Comparison of ENCODE assay signal across 2 cellular contexts in the genomic region with DNA sequence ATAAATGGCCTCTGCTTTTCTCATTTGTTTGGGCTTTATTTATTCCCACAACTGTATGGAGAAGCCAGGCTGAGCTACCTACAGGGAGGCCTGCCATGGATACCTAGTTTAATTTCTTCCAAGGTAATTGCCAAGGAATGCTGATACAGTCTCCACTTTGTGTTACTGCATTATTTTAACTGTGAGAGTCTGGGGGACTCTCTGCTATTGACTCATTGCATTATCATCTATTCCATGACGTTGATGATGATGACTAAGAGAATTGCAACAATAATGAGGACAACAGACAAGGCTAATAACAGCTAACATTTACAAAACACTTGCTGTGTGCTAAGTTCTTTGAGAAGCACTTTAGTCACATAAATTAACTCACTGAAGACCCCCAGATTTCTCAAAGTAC.
TF ChIP-seq lines count a peak whose summit lies in the region.

No MANE protein-coding gene starts in this region.

TF ChIP-seq in A549, 52 proteins besides CTCF, POLR2A, EP300 and RAD21 (continued from another document):
- no peak for TF ChIP-seq ATOH8 (CRISPR knock-in tag; IDR thresholded peaks at IDR 0.05; ENCODE audit: low read depth)
- peak; percentile 72 for TF ChIP-seq JUNB (IDR thresholded peaks at IDR 0.05)
- TF ChIP-seq CBX8 (IDR thresholded peaks at IDR 0.05) = no peak
- TF ChIP-seq, protein P1, sequence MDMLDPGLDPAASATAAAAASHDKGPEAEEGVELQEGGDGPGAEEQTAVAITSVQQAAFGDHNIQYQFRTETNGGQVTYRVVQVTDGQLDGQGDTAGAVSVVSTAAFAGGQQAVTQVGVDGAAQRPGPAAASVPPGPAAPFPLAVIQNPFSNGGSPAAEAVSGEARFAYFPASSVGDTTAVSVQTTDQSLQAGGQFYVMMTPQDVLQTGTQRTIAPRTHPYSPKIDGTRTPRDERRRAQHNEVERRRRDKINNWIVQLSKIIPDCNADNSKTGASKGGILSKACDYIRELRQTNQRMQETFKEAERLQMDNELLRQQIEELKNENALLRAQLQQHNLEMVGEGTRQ (IDR thresholded peaks at IDR 0.05) = no peak
- no peak for TF ChIP-seq NR3C1 (IDR thresholded peaks at IDR 0.05)
- TF ChIP-seq GATA3 (IDR thresholded peaks at IDR 0.05; ENCODE audit: borderline replicate concordance) = peak; percentile 16; the same call in 1 of the 2 replicates
- TF ChIP-seq HOXB5 (CRISPR knock-in tag; IDR thresholded peaks at IDR 0.05) = no peak
- TF ChIP-seq HOXB13 (CRISPR knock-in tag; IDR thresholded peaks at IDR 0.05; ENCODE audit: low read depth) = no peak
- TF ChIP-seq, protein P2, sequence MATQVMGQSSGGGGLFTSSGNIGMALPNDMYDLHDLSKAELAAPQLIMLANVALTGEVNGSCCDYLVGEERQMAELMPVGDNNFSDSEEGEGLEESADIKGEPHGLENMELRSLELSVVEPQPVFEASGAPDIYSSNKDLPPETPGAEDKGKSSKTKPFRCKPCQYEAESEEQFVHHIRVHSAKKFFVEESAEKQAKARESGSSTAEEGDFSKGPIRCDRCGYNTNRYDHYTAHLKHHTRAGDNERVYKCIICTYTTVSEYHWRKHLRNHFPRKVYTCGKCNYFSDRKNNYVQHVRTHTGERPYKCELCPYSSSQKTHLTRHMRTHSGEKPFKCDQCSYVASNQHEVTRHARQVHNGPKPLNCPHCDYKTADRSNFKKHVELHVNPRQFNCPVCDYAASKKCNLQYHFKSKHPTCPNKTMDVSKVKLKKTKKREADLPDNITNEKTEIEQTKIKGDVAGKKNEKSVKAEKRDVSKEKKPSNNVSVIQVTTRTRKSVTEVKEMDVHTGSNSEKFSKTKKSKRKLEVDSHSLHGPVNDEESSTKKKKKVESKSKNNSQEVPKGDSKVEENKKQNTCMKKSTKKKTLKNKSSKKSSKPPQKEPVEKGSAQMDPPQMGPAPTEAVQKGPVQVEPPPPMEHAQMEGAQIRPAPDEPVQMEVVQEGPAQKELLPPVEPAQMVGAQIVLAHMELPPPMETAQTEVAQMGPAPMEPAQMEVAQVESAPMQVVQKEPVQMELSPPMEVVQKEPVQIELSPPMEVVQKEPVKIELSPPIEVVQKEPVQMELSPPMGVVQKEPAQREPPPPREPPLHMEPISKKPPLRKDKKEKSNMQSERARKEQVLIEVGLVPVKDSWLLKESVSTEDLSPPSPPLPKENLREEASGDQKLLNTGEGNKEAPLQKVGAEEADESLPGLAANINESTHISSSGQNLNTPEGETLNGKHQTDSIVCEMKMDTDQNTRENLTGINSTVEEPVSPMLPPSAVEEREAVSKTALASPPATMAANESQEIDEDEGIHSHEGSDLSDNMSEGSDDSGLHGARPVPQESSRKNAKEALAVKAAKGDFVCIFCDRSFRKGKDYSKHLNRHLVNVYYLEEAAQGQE (IDR thresholded peaks at IDR 0.05) = no peak
- peak in 1 of 2 experiments; percentile 54; a peak in 1 of 4 replicates for TF ChIP-seq CEBPB (IDR thresholded peaks at IDR 0.05)
- TF ChIP-seq PBX3 (IDR thresholded peaks at IDR 0.05) = no peak
- TF ChIP-seq BHLHE40 (IDR thresholded peaks at IDR 0.05; ENCODE audit: low read depth, low read length) = no peak
- TF ChIP-seq ZSCAN20 (CRISPR knock-in tag; IDR thresholded peaks at IDR 0.05) = no peak
- no peak for TF ChIP-seq SREBF2 (IDR thresholded peaks at IDR 0.05)
- TF ChIP-seq MAZ (IDR thresholded peaks at IDR 0.05; ENCODE audit: borderline replicate concordance, low read depth, low read length) = no peak
- no peak for TF ChIP-seq ZFP36 (IDR thresholded peaks at IDR 0.05; ENCODE audit: borderline replicate concordance, partially characterized antibody)
- TF ChIP-seq TP53 (CRISPR knock-in tag; IDR thresholded peaks at IDR 0.05) = no peak
- no peak for TF ChIP-seq NFE2L2 (conservative IDR thresholded peaks at IDR 0.05; ENCODE audit: low read length)
- no peak for TF ChIP-seq NPAS2 (CRISPR knock-in tag; IDR thresholded peaks at IDR 0.05; ENCODE audit: borderline replicate concordance)
- no peak for TF ChIP-seq TFCP2L1 (CRISPR knock-in tag; IDR thresholded peaks at IDR 0.05)
- TF ChIP-seq MAFK (IDR thresholded peaks at IDR 0.05; ENCODE audit: partially characterized antibody) = peak; percentile 20
- TF ChIP-seq POLR2AphosphoS2 (conservative IDR thresholded peaks at IDR 0.05; ENCODE audit: low read length) = no peak

TF ChIP-seq in HEK293, 187 proteins besides CTCF, POLR2A, EP300 and RAD21 (continued from another document):
- TF ChIP-seq, protein P3, sequence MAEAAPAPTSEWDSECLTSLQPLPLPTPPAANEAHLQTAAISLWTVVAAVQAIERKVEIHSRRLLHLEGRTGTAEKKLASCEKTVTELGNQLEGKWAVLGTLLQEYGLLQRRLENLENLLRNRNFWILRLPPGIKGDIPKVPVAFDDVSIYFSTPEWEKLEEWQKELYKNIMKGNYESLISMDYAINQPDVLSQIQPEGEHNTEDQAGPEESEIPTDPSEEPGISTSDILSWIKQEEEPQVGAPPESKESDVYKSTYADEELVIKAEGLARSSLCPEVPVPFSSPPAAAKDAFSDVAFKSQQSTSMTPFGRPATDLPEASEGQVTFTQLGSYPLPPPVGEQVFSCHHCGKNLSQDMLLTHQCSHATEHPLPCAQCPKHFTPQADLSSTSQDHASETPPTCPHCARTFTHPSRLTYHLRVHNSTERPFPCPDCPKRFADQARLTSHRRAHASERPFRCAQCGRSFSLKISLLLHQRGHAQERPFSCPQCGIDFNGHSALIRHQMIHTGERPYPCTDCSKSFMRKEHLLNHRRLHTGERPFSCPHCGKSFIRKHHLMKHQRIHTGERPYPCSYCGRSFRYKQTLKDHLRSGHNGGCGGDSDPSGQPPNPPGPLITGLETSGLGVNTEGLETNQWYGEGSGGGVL (tag by site-specific recombination; IDR thresholded peaks at IDR 0.05) = 0 out of 2 replicates have a peak, but pooled peaks have one; percentile 13
- TF ChIP-seq, protein P4, sequence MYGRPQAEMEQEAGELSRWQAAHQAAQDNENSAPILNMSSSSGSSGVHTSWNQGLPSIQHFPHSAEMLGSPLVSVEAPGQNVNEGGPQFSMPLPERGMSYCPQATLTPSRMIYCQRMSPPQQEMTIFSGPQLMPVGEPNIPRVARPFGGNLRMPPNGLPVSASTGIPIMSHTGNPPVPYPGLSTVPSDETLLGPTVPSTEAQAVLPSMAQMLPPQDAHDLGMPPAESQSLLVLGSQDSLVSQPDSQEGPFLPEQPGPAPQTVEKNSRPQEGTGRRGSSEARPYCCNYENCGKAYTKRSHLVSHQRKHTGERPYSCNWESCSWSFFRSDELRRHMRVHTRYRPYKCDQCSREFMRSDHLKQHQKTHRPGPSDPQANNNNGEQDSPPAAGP (tag by site-specific recombination; IDR thresholded peaks at IDR 0.05) = no peak
- TF ChIP-seq ZEB2 (tag by site-specific recombination; IDR thresholded peaks at IDR 0.05) (0 out of 2 replicates have a peak, but pooled peaks have one; percentile 28), ZNF629 (tag by site-specific recombination; IDR thresholded peaks at IDR 0.05) (peak; percentile 46; the same call in 1 of the 2 replicates), ZNF558 (tag by site-specific recombination; IDR thresholded peaks at IDR 0.05) (no peak), ZNF26 (tag by site-specific recombination; IDR thresholded peaks at IDR 0.05) (peak; percentile 30; the same call in 1 of the 2 replicates), ZBTB48 (tag by site-specific recombination; IDR thresholded peaks at IDR 0.05) (no peak), ZBTB21 (tag by site-specific recombination; IDR thresholded peaks at IDR 0.05) (peak; percentile 85), SCRT1 (tag by site-specific recombination; IDR thresholded peaks at IDR 0.05; ENCODE audit: borderline replicate concordance) (no peak), TCF7L2 (IDR thresholded peaks at IDR 0.05; ENCODE audit: borderline replicate concordance, low read depth, low read length) (no peak), ZNF16 (tag by site-specific recombination; IDR thresholded peaks at IDR 0.05; ENCODE audit: low read depth) (no peak)
